In genomic region chr17:63919311-63919723, GRCh38 we compare ENCODE assay signal across 8 cellular contexts. TPM values are rescaled to one million over a fixed set of nuclear protein-coding genes. Genes with fewer than 3 reads are reported as not detected.
A peak's percentile ranks its signal among the peaks of the same experiment; 100 is the strongest.
DNase-seq lines count a peak whose midpoint lies in the region; ATAC-seq and TF ChIP-seq lines count a peak whose summit lies in the region.

No MANE protein-coding gene starts in this region.

- DNase-seq in AG04450 (ENCODE audit: low read depth, low spot score): peak; percentile 15
- peak; percentile 82 for DNase-seq in HPDE6-E6E7 (ENCODE audit: extremely low spot score)
- peak; percentile 51 for DNase-seq in SK-N-DZ (ENCODE audit: low spot score)
- DNase-seq in activated naive CD4-positive, alpha-beta T cell (lab: John Stamatoyannopoulos, UW): peak in 3 of 4 experiments; percentile 16 to 42 (median 30)
- peak; percentile 55 for DNase-seq in glutamatergic neuron
- DNase-seq in retinal pigment epithelial cell (ENCODE audit: low read depth): no peak

- TF ChIP-seq CTCF in AG04450 (IDR thresholded peaks at IDR 0.05; ENCODE audit: low read depth, low read length) (peak; percentile 94), glutamatergic neuron (IDR thresholded peaks at IDR 0.05; ENCODE audit: partially characterized antibody, unreplicated experiment) (peak; percentile 90), retinal pigment epithelial cell (conservative IDR thresholded peaks at IDR 0.05; ENCODE audit: low read depth, low read length) (peak; percentile 94)

- no peak overlapping the region for H3K27ac ChIP-seq in AG04450 (ENCODE audit: low read depth, low read length)

- CTCF ChIA-PET in AG04450 (lab: Charles Lee): interaction anchor here (0.7 to 4.6 kb wide), 29 partner anchors 8 to 372 kb away, joined by 3 to 110 read pairs (median 6); partner anchors contain the start of genes CD79B and ICAM2

- H3K36me3 Mint-ChIP-seq in glutamatergic neuron (ENCODE audit: unreplicated experiment): no peaks in the 10 kb centered on the region

- POLR2A ChIA-PET in AG04450 (lab: Yijun Ruan, JAX): no interaction called here

- H3K4me1 Mint-ChIP-seq in glutamatergic neuron (ENCODE audit: low read depth, unreplicated experiment): peaks cover 2% of the 10 kb centered on the region

- no peaks in the 10 kb centered on the region; the same call in 1 of the 2 replicates for H3K9me3 ChIP-seq in AG04450 (ENCODE audit: control insufficient read depth, insufficient read depth, low read length)

- ATAC-seq in GM18498 (IDR thresholded peaks at IDR 0.05; ENCODE audit: unreplicated experiment) (peak; percentile 74), HG02970 (IDR thresholded peaks at IDR 0.05; ENCODE audit: low FRiP score, unreplicated experiment) (no peak)

- H3K27ac Mint-ChIP-seq in glutamatergic neuron (ENCODE audit: unreplicated experiment): no peak overlapping the region

- no peaks in the 10 kb centered on the region for H3K9me3 Mint-ChIP-seq in glutamatergic neuron (ENCODE audit: unreplicated experiment)

- peaks cover 6% of the 10 kb centered on the region for H3K27me3 Mint-ChIP-seq in glutamatergic neuron (ENCODE audit: unreplicated experiment)

- no peak overlapping the region for H3K4me3 ChIP-seq in AG04450 (ENCODE audit: low read depth, low read length)
- no peak overlapping the region for H3K4me3 ChIP-seq in retinal pigment epithelial cell (ENCODE audit: low read length)

- H3K27me3 ChIP-seq in AG04450 (ENCODE audit: control insufficient read depth, insufficient read depth, low read length): peaks cover 20% of the 10 kb centered on the region

- peak overlapping the region; percentile 30 for H3K4me3 Mint-ChIP-seq in glutamatergic neuron (ENCODE audit: unreplicated experiment)

RNA-seq across cellular contexts. Expression of gene GH1, which starts 0.7 kb away (rescaled TPM):
- polyA plus RNA-seq in AG04450 (2011; rRNA removed): not detected in 2 replicates
- not detected in 2 replicates for polyA minus RNA-seq in AG04450 (2011; rRNA and poly(A)+ RNA removed)
- polyA plus RNA-seq in SK-N-DZ (2014; cell fraction: cytosol; rRNA removed): not detected in 2 replicates
- not detected in 2 replicates for polyA plus RNA-seq in SK-N-DZ (2014; cell fraction: nucleus; rRNA removed)
- not detected for total RNA-seq in glutamatergic neuron (ENCODE audit: unreplicated experiment)

RNA-seq across cellular contexts. Expression of gene CSHL1, which starts 8.3 kb away (rescaled TPM):
- polyA plus RNA-seq in AG04450 (2011; rRNA removed): not detected in 2 replicates
- polyA minus RNA-seq in AG04450 (2011; rRNA and poly(A)+ RNA removed): not detected in 2 replicates
- not detected in 2 replicates for polyA plus RNA-seq in SK-N-DZ (2014; cell fraction: cytosol; rRNA removed)
- not detected in 2 replicates for polyA plus RNA-seq in SK-N-DZ (2014; cell fraction: nucleus; rRNA removed)
- not detected for total RNA-seq in glutamatergic neuron (ENCODE audit: unreplicated experiment)

RNA-seq across cellular contexts. Expression of gene CD79B, which starts 12.8 kb away (rescaled TPM):
- polyA plus RNA-seq in AG04450 (2011; rRNA removed): not detected in 2 replicates
- polyA minus RNA-seq in AG04450 (2011; rRNA and poly(A)+ RNA removed): not detected in 2 replicates
- polyA plus RNA-seq in SK-N-DZ (2014; cell fraction: cytosol; rRNA removed): 0.16 and 0.25 TPM in 2 replicates
- 0.18 TPM in 1 of 2 replicates, not detected in the other for polyA plus RNA-seq in SK-N-DZ (2014; cell fraction: nucleus; rRNA removed)
- total RNA-seq in glutamatergic neuron (ENCODE audit: unreplicated experiment): not detected

RNA-seq across cellular contexts. Expression of gene CSH1, which starts 22.9 kb away (rescaled TPM):
- polyA plus RNA-seq in AG04450 (2011; rRNA removed): not detected in 2 replicates
- polyA minus RNA-seq in AG04450 (2011; rRNA and poly(A)+ RNA removed): not detected in 2 replicates
- not detected in 2 replicates for polyA plus RNA-seq in SK-N-DZ (2014; cell fraction: cytosol; rRNA removed)
- polyA plus RNA-seq in SK-N-DZ (2014; cell fraction: nucleus; rRNA removed): not detected in 2 replicates
- not detected for total RNA-seq in glutamatergic neuron (ENCODE audit: unreplicated experiment)

RNA-seq across cellular contexts. Expression of gene GH2, which starts 37.6 kb away (rescaled TPM):
- not detected in 2 replicates for polyA plus RNA-seq in AG04450 (2011; rRNA removed)
- not detected in 2 replicates for polyA minus RNA-seq in AG04450 (2011; rRNA and poly(A)+ RNA removed)
- polyA plus RNA-seq in SK-N-DZ (2014; cell fraction: cytosol; rRNA removed): not detected in 2 replicates
- not detected in 2 replicates for polyA plus RNA-seq in SK-N-DZ (2014; cell fraction: nucleus; rRNA removed)
- total RNA-seq in glutamatergic neuron (ENCODE audit: unreplicated experiment): not detected
